Comparison of ENCODE assay signal across 1 cellular context in genomic region chr10:131900350-131901152, GRCh38.
TF ChIP-seq lines count a peak whose summit lies in the region.

Gene PPP2R2D, plus strand, starts transcription at chr10:131901008. Its CDS starts 141 bp downstream, at chr10:131901149.

TF ChIP-seq in HepG2, 621 proteins besides CTCF, POLR2A, EP300 and RAD21 (continued from another document and continues in another):
- TF ChIP-seq, protein P1, sequence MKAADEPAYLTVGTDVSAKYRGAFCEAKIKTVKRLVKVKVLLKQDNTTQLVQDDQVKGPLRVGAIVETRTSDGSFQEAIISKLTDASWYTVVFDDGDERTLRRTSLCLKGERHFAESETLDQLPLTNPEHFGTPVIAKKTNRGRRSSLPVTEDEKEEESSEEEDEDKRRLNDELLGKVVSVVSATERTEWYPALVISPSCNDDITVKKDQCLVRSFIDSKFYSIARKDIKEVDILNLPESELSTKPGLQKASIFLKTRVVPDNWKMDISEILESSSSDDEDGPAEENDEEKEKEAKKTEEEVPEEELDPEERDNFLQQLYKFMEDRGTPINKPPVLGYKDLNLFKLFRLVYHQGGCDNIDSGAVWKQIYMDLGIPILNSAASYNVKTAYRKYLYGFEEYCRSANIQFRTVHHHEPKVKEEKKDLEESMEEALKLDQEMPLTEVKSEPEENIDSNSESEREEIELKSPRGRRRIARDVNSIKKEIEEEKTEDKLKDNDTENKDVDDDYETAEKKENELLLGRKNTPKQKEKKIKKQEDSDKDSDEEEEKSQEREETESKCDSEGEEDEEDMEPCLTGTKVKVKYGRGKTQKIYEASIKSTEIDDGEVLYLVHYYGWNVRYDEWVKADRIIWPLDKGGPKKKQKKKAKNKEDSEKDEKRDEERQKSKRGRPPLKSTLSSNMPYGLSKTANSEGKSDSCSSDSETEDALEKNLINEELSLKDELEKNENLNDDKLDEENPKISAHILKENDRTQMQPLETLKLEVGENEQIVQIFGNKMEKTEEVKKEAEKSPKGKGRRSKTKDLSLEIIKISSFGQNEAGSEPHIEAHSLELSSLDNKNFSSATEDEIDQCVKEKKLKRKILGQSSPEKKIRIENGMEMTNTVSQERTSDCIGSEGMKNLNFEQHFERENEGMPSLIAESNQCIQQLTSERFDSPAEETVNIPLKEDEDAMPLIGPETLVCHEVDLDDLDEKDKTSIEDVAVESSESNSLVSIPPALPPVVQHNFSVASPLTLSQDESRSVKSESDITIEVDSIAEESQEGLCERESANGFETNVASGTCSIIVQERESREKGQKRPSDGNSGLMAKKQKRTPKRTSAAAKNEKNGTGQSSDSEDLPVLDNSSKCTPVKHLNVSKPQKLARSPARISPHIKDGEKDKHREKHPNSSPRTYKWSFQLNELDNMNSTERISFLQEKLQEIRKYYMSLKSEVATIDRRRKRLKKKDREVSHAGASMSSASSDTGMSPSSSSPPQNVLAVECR (CRISPR knock-in tag; IDR thresholded peaks at IDR 0.05; ENCODE audit: borderline replicate concordance), result peak; percentile 27; the same call in 1 of the 2 replicates
- TF ChIP-seq ZNF766 (CRISPR knock-in tag; IDR thresholded peaks at IDR 0.05; ENCODE audit: borderline replicate concordance), result peak; percentile 69; the same call in 1 of the 2 replicates
- 0 out of 2 replicates have a peak, but pooled peaks have one; percentile 27 for TF ChIP-seq TARDBP (CRISPR knock-in tag; IDR thresholded peaks at IDR 0.05)
- TF ChIP-seq SMAD3 (CRISPR knock-in tag; IDR thresholded peaks at IDR 0.05), result 0 out of 2 replicates have a peak, but pooled peaks have one; percentile 41
- TF ChIP-seq ERF (CRISPR knock-in tag; IDR thresholded peaks at IDR 0.05), result peak; percentile 54; the same call in 1 of the 2 replicates
- peak; percentile 29; the same call in 1 of the 2 replicates for TF ChIP-seq BRD4 (CRISPR knock-in tag; IDR thresholded peaks at IDR 0.05)
- 0 out of 2 replicates have a peak, but pooled peaks have one; percentile 21 for TF ChIP-seq ZSCAN20 (CRISPR knock-in tag; IDR thresholded peaks at IDR 0.05; ENCODE audit: borderline replicate concordance)
- TF ChIP-seq, protein P2, sequence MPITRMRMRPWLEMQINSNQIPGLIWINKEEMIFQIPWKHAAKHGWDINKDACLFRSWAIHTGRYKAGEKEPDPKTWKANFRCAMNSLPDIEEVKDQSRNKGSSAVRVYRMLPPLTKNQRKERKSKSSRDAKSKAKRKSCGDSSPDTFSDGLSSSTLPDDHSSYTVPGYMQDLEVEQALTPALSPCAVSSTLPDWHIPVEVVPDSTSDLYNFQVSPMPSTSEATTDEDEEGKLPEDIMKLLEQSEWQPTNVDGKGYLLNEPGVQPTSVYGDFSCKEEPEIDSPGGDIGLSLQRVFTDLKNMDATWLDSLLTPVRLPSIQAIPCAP (CRISPR knock-in tag; IDR thresholded peaks at IDR 0.05; ENCODE audit: low read depth), result no peak
- peak; percentile 64; the same call in 1 of the 2 replicates for TF ChIP-seq ZZZ3 (CRISPR knock-in tag; IDR thresholded peaks at IDR 0.05; ENCODE audit: borderline replicate concordance)
- TF ChIP-seq NR2F6 (IDR thresholded peaks at IDR 0.05), result no peak
- TF ChIP-seq NR2F6 (CRISPR knock-in tag; IDR thresholded peaks at IDR 0.05), result no peak
- TF ChIP-seq GTF3A (CRISPR knock-in tag; conservative IDR thresholded peaks at IDR 0.05), result no peak
- TF ChIP-seq TMF1 (CRISPR knock-in tag; IDR thresholded peaks at IDR 0.05; ENCODE audit: low read depth), result peak; percentile 61; the same call in 1 of the 2 replicates
- TF ChIP-seq ZNF354B (CRISPR knock-in tag; IDR thresholded peaks at IDR 0.05), result peak; percentile 44; the same call in 1 of the 2 replicates
- no peak for TF ChIP-seq BRCA1 (CRISPR knock-in tag; IDR thresholded peaks at IDR 0.05)
- peak; percentile 44 to 46; a peak in 2 of 4 replicates for TF ChIP-seq HMGXB4 (CRISPR knock-in tag; IDR thresholded peaks at IDR 0.05; ENCODE audit: borderline replicate concordance in 1 of 2, low read depth in 1 of 2)
- peak; percentile 69; the same call in 1 of the 2 replicates for TF ChIP-seq HOXD1 (CRISPR knock-in tag; IDR thresholded peaks at IDR 0.05)
- peak; percentile 48; the same call in 1 of the 2 replicates for TF ChIP-seq MXD1 (CRISPR knock-in tag; IDR thresholded peaks at IDR 0.05)
- peak; percentile 53; the same call in 1 of the 2 replicates for TF ChIP-seq ZNF501 (CRISPR knock-in tag; IDR thresholded peaks at IDR 0.05)
- peak; percentile 95 for TF ChIP-seq YY1 (IDR thresholded peaks at IDR 0.05; ENCODE audit: insufficient read depth, insufficient replicate concordance, low read depth, low read length)
- TF ChIP-seq ZNF275 (CRISPR knock-in tag; IDR thresholded peaks at IDR 0.05; ENCODE audit: borderline replicate concordance), result 0 out of 2 replicates have a peak, but pooled peaks have one; percentile 50
- no peak; the same call in none of the 2 replicates for TF ChIP-seq MXD3 (CRISPR knock-in tag; IDR thresholded peaks at IDR 0.05)
- TF ChIP-seq MXI1 (IDR thresholded peaks at IDR 0.05; ENCODE audit: borderline replicate concordance, low read depth, low read length), result peak; percentile 61; the same call in 1 of the 3 replicates
- no peak for TF ChIP-seq TRAFD1 (CRISPR knock-in tag; IDR thresholded peaks at IDR 0.05; ENCODE audit: borderline replicate concordance)
- TF ChIP-seq ZNF180 (CRISPR knock-in tag; IDR thresholded peaks at IDR 0.05; ENCODE audit: borderline replicate concordance, low read depth), result no peak
- TF ChIP-seq MEF2D (CRISPR knock-in tag; IDR thresholded peaks at IDR 0.05), result 0 out of 2 replicates have a peak, but pooled peaks have one; percentile 34
- TF ChIP-seq, protein P3, sequence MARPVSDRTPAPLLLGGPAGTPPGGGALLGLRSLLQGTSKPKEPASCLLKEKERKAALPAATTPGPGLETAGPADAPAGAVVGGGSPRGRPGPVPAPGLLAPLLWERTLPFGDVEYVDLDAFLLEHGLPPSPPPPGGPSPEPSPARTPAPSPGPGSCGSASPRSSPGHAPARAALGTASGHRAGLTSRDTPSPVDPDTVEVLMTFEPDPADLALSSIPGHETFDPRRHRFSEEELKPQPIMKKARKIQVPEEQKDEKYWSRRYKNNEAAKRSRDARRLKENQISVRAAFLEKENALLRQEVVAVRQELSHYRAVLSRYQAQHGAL (CRISPR knock-in tag; IDR thresholded peaks at IDR 0.05; ENCODE audit: not compliant biosample characterization), result no peak
- TF ChIP-seq, protein P4, sequence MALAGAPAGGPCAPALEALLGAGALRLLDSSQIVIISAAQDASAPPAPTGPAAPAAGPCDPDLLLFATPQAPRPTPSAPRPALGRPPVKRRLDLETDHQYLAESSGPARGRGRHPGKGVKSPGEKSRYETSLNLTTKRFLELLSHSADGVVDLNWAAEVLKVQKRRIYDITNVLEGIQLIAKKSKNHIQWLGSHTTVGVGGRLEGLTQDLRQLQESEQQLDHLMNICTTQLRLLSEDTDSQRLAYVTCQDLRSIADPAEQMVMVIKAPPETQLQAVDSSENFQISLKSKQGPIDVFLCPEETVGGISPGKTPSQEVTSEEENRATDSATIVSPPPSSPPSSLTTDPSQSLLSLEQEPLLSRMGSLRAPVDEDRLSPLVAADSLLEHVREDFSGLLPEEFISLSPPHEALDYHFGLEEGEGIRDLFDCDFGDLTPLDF (CRISPR knock-in tag; IDR thresholded peaks at IDR 0.05), result peak; percentile 84
- TF ChIP-seq STAT6 (CRISPR knock-in tag; IDR thresholded peaks at IDR 0.05; ENCODE audit: borderline replicate concordance), result no peak; the same call in 1 of the 2 replicates
- TF ChIP-seq SCMH1 (CRISPR knock-in tag; IDR thresholded peaks at IDR 0.05; ENCODE audit: borderline replicate concordance), result no peak
- TF ChIP-seq KLF15 (CRISPR knock-in tag; IDR thresholded peaks at IDR 0.05; ENCODE audit: borderline replicate concordance), result no peak
- TF ChIP-seq SP2 (CRISPR knock-in tag; IDR thresholded peaks at IDR 0.05), result peak; percentile 95
- TF ChIP-seq RCOR2 (CRISPR knock-in tag; IDR thresholded peaks at IDR 0.05), result no peak
- no peak for TF ChIP-seq ONECUT2 (CRISPR knock-in tag; IDR thresholded peaks at IDR 0.05)
- TF ChIP-seq NFYC (CRISPR knock-in tag; IDR thresholded peaks at IDR 0.05), result peak; percentile 91
- peak; percentile 66; the same call in 1 of the 2 replicates for TF ChIP-seq MTA1 (CRISPR knock-in tag; IDR thresholded peaks at IDR 0.05; ENCODE audit: borderline replicate concordance)
- TF ChIP-seq TOPORS (CRISPR knock-in tag; IDR thresholded peaks at IDR 0.05), result no peak
- peak; percentile 45; the same call in 1 of the 2 replicates for TF ChIP-seq ZSCAN31 (CRISPR knock-in tag; IDR thresholded peaks at IDR 0.05; ENCODE audit: low read depth)
- TF ChIP-seq FOSL2 (CRISPR knock-in tag; IDR thresholded peaks at IDR 0.05), result peak; percentile 35; the same call in 1 of the 2 replicates
- TF ChIP-seq ZFAT (CRISPR knock-in tag; conservative IDR thresholded peaks at IDR 0.05), result no peak
- peak; percentile 62 for TF ChIP-seq SP5 (CRISPR knock-in tag; IDR thresholded peaks at IDR 0.05; ENCODE audit: borderline replicate concordance, low read depth)
- TF ChIP-seq, protein P5, sequence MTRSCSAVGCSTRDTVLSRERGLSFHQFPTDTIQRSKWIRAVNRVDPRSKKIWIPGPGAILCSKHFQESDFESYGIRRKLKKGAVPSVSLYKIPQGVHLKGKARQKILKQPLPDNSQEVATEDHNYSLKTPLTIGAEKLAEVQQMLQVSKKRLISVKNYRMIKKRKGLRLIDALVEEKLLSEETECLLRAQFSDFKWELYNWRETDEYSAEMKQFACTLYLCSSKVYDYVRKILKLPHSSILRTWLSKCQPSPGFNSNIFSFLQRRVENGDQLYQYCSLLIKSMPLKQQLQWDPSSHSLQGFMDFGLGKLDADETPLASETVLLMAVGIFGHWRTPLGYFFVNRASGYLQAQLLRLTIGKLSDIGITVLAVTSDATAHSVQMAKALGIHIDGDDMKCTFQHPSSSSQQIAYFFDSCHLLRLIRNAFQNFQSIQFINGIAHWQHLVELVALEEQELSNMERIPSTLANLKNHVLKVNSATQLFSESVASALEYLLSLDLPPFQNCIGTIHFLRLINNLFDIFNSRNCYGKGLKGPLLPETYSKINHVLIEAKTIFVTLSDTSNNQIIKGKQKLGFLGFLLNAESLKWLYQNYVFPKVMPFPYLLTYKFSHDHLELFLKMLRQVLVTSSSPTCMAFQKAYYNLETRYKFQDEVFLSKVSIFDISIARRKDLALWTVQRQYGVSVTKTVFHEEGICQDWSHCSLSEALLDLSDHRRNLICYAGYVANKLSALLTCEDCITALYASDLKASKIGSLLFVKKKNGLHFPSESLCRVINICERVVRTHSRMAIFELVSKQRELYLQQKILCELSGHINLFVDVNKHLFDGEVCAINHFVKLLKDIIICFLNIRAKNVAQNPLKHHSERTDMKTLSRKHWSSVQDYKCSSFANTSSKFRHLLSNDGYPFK (CRISPR knock-in tag; IDR thresholded peaks at IDR 0.05; ENCODE audit: borderline replicate concordance), result peak; percentile 38; the same call in 1 of the 2 replicates
